24 cellular contexts compared by ENCODE assay signal in genomic region chr19:11832253-11832912, GRCh38. TPM values are rescaled to one million over a fixed set of nuclear protein-coding genes. Genes with fewer than 3 reads are reported as not detected.
DNase-seq lines count a peak whose midpoint lies in the region; ATAC-seq and TF ChIP-seq lines count a peak whose summit lies in the region.
"Had no signal": no experiment of that assay in that cellular context is flagged by ENCODE, and none has a peak within 500 bp of the region (broad histone marks: within the 10 kb centered on the region; RNA-seq: fewer than 3 reads in every experiment).

No MANE protein-coding gene starts in this region.

- H3K27me3 ChIP-seq in IMR-90 (ENCODE audit: control insufficient read depth, insufficient read depth, low read length) = no peaks in the 10 kb centered on the region
- H3K27me3 ChIP-seq in mesendoderm (ENCODE audit: insufficient read depth, low read length, poor library complexity) = no peaks in the 10 kb centered on the region
- H3K27me3 ChIP-seq in smooth muscle cell (ENCODE audit: low read depth) = no peaks in the 10 kb centered on the region
- H3K27me3 ChIP-seq in adrenal gland = no peaks in the 10 kb centered on the region
- H3K27me3 ChIP-seq: BE2C, Peyer's patch had no signal

- H3K36me3 ChIP-seq in IMR-90 (ENCODE audit: control insufficient read depth, insufficient read depth, low read length) (peaks cover 23% of the 10 kb centered on the region), mesendoderm (ENCODE audit: control insufficient read depth, insufficient read depth, low read length) (peaks cover 6% of the 10 kb centered on the region), smooth muscle cell (ENCODE audit: low read depth) (peaks cover 48% of the 10 kb centered on the region), adrenal gland (replicated peaks in 1 of 2) (peaks cover 0 to 19% of the 10 kb centered on the region in 2 donors)

- no peak overlapping the region for H4K91ac ChIP-seq in IMR-90 (ENCODE audit: insufficient read depth, low read depth, low read length)

- H3K27ac ChIP-seq in IMR-90 (ENCODE audit: insufficient read depth, low read length) = no peak overlapping the region
- H3K27ac ChIP-seq in mesendoderm (ENCODE audit: low read depth, low read length) = no peak overlapping the region
- H3K27ac ChIP-seq in smooth muscle cell (ENCODE audit: low read depth) = no peak overlapping the region
- no peak overlapping the region for H3K27ac ChIP-seq in adrenal gland
- H3K27ac ChIP-seq: HL-60, KMS-11, Peyer's patch had no signal

- no peak for TF ChIP-seq RAD21 in IMR-90 (IDR thresholded peaks at IDR 0.05; ENCODE audit: low read length)

- no peak overlapping the region for H3K18ac ChIP-seq in IMR-90 (ENCODE audit: low read depth, low read length)
- H3K18ac ChIP-seq in mesendoderm (ENCODE audit: low read length) = no peak overlapping the region

- H2BK15ac ChIP-seq in IMR-90 (ENCODE audit: low read depth, low read length) (no peak overlapping the region), mesendoderm (replicated peaks; ENCODE audit: low read depth) (no peak overlapping the region)

- no peaks in the 10 kb centered on the region for H3F3A ChIP-seq in smooth muscle cell (ENCODE audit: low read depth)

- no peak for DNase-seq in IMR-90
- no peak for DNase-seq in central memory CD8-positive, alpha-beta T cell (ENCODE audit: low spot score in 2 of 2)
- DNase-seq in mesendoderm = peak; percentile 31
- no peak for DNase-seq in smooth muscle cell (lab: John Stamatoyannopoulos, UW; ENCODE audit: unreplicated experiment)
- no peak for DNase-seq in NCI-H1105 (lab: John Stamatoyannopoulos, UW)
- DNase-seq in NCI-H1417 treated with DMSO at 0.1 percent for 48 hours (lab: John Stamatoyannopoulos, UW) = no peak
- no peak for DNase-seq in adrenal gland
- no peak for DNase-seq in nucleus accumbens (lab: John Stamatoyannopoulos, UW)
- DNase-seq: BE2C; CD4-positive, alpha-beta memory T cell; DMS153; NCI-H1092 treated with DMSO at 0.1 percent for 48 hours; NCI-H2081; NCI-H2171; NCI-H345; NCI-H524; NCI-H774; NK-92 treated with Interleukin-12 subunit alpha and Interleukin-12 subunit beta, amount 100 ng/mL, for 24 hours; Peyer's patch had no signal

- H2AK5ac ChIP-seq in IMR-90 (ENCODE audit: low read depth, low read length) = no peak overlapping the region
- H2AK5ac ChIP-seq in mesendoderm (ENCODE audit: low read length) = no peak overlapping the region

- no peak overlapping the region for H2BK20ac ChIP-seq in IMR-90 (ENCODE audit: low read depth, low read length)

- H3K56ac ChIP-seq in IMR-90 (ENCODE audit: extremely low read depth, insufficient read depth, low read length) (no peak overlapping the region), mesendoderm (ENCODE audit: low read length) (no peak overlapping the region)

- H2AFZ ChIP-seq in IMR-90 (replicated peaks; ENCODE audit: low read length, poor library complexity) (no peak overlapping the region), smooth muscle cell (ENCODE audit: low read depth) (no peak overlapping the region)

- CTCF ChIA-PET in IMR-90 (lab: Yijun Ruan, JAX) = no interaction called here

- H3K4me1 ChIP-seq in IMR-90 (ENCODE audit: control insufficient read depth, insufficient read depth, low read length) = no peaks in the 10 kb centered on the region
- H3K4me1 ChIP-seq in mesendoderm (ENCODE audit: control insufficient read depth, low read depth, low read length) = no peaks in the 10 kb centered on the region
- no peaks in the 10 kb centered on the region for H3K4me1 ChIP-seq in smooth muscle cell (ENCODE audit: low read depth)
- no peaks in the 10 kb centered on the region for H3K4me1 ChIP-seq in adrenal gland (replicated peaks in 1 of 2)
- H3K4me1 ChIP-seq: BE2C had no signal

- TF ChIP-seq CTCF in IMR-90 (conservative IDR thresholded peaks at IDR 0.05; ENCODE audit: low read depth, low read length) (no peak), smooth muscle cell (IDR thresholded peaks at IDR 0.05; ENCODE audit: borderline replicate concordance, insufficient read depth, poor library complexity, severe bottlenecking) (no peak), adrenal gland (IDR thresholded peaks at IDR 0.05) (no peak)

- H3K79me2 ChIP-seq in mesendoderm (ENCODE audit: control insufficient read depth, insufficient read depth, low read length) (no peaks in the 10 kb centered on the region), smooth muscle cell (ENCODE audit: low read depth) (peaks cover 1% of the 10 kb centered on the region)

- no peak overlapping the region for H2BK120ac ChIP-seq in IMR-90 (ENCODE audit: low read depth, low read length)
- no peak overlapping the region for H2BK120ac ChIP-seq in mesendoderm (ENCODE audit: low read depth, low read length)

- H3K4me1 Mint-ChIP-seq in central memory CD8-positive, alpha-beta T cell = no peaks in the 10 kb centered on the region
- H3K4me1 Mint-ChIP-seq: CD4-positive, alpha-beta memory T cell had no signal

- H4K8ac ChIP-seq in IMR-90 (ENCODE audit: low read depth in 2 of 2, low read length in 2 of 2) (no peak overlapping the region), mesendoderm (ENCODE audit: low read depth, low read length) (no peak overlapping the region)

- intact Hi-C loops in IMR-90 (cut with micrococcal nuclease) = no loop called here
- intact Hi-C loops in adrenal gland (cut with DNase I) = no loop called here

- in situ Hi-C loops in IMR-90 (cut with MboI; ENCODE audit: low sequenced_read_pairs) = no loop called here

- H4K5ac ChIP-seq in IMR-90 (ENCODE audit: low read depth, low read length) (no peak overlapping the region), mesendoderm (ENCODE audit: low read length) (no peak overlapping the region)

- H3K9me3 Mint-ChIP-seq in central memory CD8-positive, alpha-beta T cell = peaks cover 17% of the 10 kb centered on the region

- peaks cover 17% of the 10 kb centered on the region for H3K36me3 Mint-ChIP-seq in central memory CD8-positive, alpha-beta T cell (ENCODE audit: insufficient read depth)

- H3K14ac ChIP-seq in IMR-90 (replicated peaks; ENCODE audit: low read depth, low read length) = no peak overlapping the region

- H2BK5ac ChIP-seq in IMR-90 (ENCODE audit: low read depth, low read length, poor library complexity, severe bottlenecking) (no peak overlapping the region), mesendoderm (ENCODE audit: low read length) (no peak overlapping the region)

- H3K9ac ChIP-seq in IMR-90 (ENCODE audit: low read depth, low read length) (no peak overlapping the region), mesendoderm (ENCODE audit: low read length) (no peak overlapping the region), smooth muscle cell (ENCODE audit: low read depth) (no peak overlapping the region)
- H3K9ac ChIP-seq: KMS-11 had no signal

- POLR2A ChIA-PET in IMR-90 (lab: Charles Lee; ENCODE audit: unreplicated experiment) = no interaction called here

- H3K23ac ChIP-seq in IMR-90 (ENCODE audit: low read depth, low read length) = no peak overlapping the region
- no peak overlapping the region for H3K23ac ChIP-seq in mesendoderm (ENCODE audit: low read length)

- WGBS in IMR-90 (ENCODE audit: extremely low coverage in 2 of 2, insufficient read length in 1 of 2), 2 experiments = 100% methylated on average over 1 of the region's 8 CpGs; no CpG with 5 or more reads in 1 of the 2 experiments
- WGBS in mesendoderm (ENCODE audit: extremely low coverage, insufficient coverage, low lambda C conversion rate) = no CpG with 5 or more reads among the region's 8 CpGs
- WGBS in smooth muscle cell (ENCODE audit: low lambda C conversion rate) = 98% methylated on average over 8 of the region's 8 CpGs
- WGBS in adrenal gland, 4 donors = 94 to 97% (median 96%) methylated on average over 8 of the region's 8 CpGs

- ATAC-seq in IMR-90 (ENCODE audit: low read depth) = no peak
- ATAC-seq in central memory CD8-positive, alpha-beta T cell (replicated peaks; ENCODE audit: extremely low read depth, poor library complexity, severe bottlenecking) = no peak
- ATAC-seq: SK-N-SH treated with all-trans-retinoic acid at 6 μM for 48 hours had no signal

- H3K9me1 ChIP-seq in IMR-90 (ENCODE audit: insufficient read depth, low read length) = no peaks in the 10 kb centered on the region

- H3K4me2 ChIP-seq in IMR-90 (ENCODE audit: low read depth, low read length) (no peak overlapping the region), mesendoderm (ENCODE audit: low read length) (no peak overlapping the region), smooth muscle cell (no peak overlapping the region)
- H3K4me2 ChIP-seq: KMS-11 had no signal

- H3K4me3 ChIP-seq in IMR-90 (ENCODE audit: insufficient read depth, low read depth, low read length) = no peak overlapping the region
- H3K4me3 ChIP-seq in mesendoderm (ENCODE audit: low read length) = no peak overlapping the region
- H3K4me3 ChIP-seq in smooth muscle cell = peak overlapping the region; percentile 13
- no peak overlapping the region for H3K4me3 ChIP-seq in adrenal gland
- H3K4me3 ChIP-seq: Peyer's patch had no signal

- no peak overlapping the region for H3K4me3 Mint-ChIP-seq in central memory CD8-positive, alpha-beta T cell
- H3K4me3 Mint-ChIP-seq: CD4-positive, alpha-beta memory T cell had no signal

- H3K79me1 ChIP-seq in IMR-90 (ENCODE audit: low read depth in 1 of 2, low read length in 2 of 2) (0 out of 4 replicates have a peak, but pooled peaks cover 0 to 4% of the 10 kb centered on the region in 2 experiments), mesendoderm (ENCODE audit: low read length) (no peaks in the 10 kb centered on the region)

- H3K9me3 ChIP-seq in IMR-90 (ENCODE audit: control insufficient read depth, insufficient read depth, low read length) = peaks cover 49% of the 10 kb centered on the region
- H3K9me3 ChIP-seq in smooth muscle cell (replicated peaks; ENCODE audit: low read depth) = peaks cover 51% of the 10 kb centered on the region
- peaks cover 0 to 41% (median 5%) of the 10 kb centered on the region in 3 donors for H3K9me3 ChIP-seq in adrenal gland (replicated peaks in 1 of 3)

- dilution Hi-C loops in IMR-90 (cut with HindIII; ENCODE audit: low sequenced_read_pairs, unreplicated experiment) = no loop called here

- BruUV-seq in IMR-90 (replicated peaks; lab: Mats Ljungman, UMichigan) = TSS peak; percentile 18

- no peak overlapping the region for H3K4ac ChIP-seq in IMR-90 (ENCODE audit: low read depth, low read length)
- H3K4ac ChIP-seq in mesendoderm (ENCODE audit: low read depth, low read length) = no peak overlapping the region

- H2AK9ac ChIP-seq in IMR-90 (replicated peaks; ENCODE audit: low read depth, low read length, poor library complexity) = no peak overlapping the region

- peak overlapping the region; percentile 23 for H3K27ac Mint-ChIP-seq in central memory CD8-positive, alpha-beta T cell (ENCODE audit: low read depth)

- no peaks in the 10 kb centered on the region for H3K27me3 Mint-ChIP-seq in central memory CD8-positive, alpha-beta T cell
- H3K27me3 Mint-ChIP-seq: CD4-positive, alpha-beta memory T cell had no signal

- TF ChIP-seq POLR2A in IMR-90 (IDR thresholded peaks at IDR 0.05; ENCODE audit: low read depth, low read length) (no peak), adrenal gland (IDR thresholded peaks at IDR 0.05) (no peak)

- H4K20me1 ChIP-seq in IMR-90 (ENCODE audit: insufficient read depth, low read length) (no peaks in the 10 kb centered on the region), smooth muscle cell (ENCODE audit: low read depth) (no peaks in the 10 kb centered on the region)

RNA-seq across cellular contexts. Expression of gene ZNF439, which starts 16.1 kb away (rescaled TPM):
- 8.4 and 10.0 TPM in 2 replicates for total RNA-seq in IMR-90 (2012; rRNA removed)
- polyA plus RNA-seq in IMR-90 (2012; rRNA removed) = 3.8 and 4.8 TPM in 2 replicates
- polyA plus RNA-seq in IMR-90 (2012; cell fraction: cytosol; rRNA removed) = 0.57 and 0.87 TPM in 2 replicates
- 4.5 and 22.3 TPM in 2 replicates for polyA plus RNA-seq in IMR-90 (2012; cell fraction: nucleus; rRNA removed; ENCODE audit: low replicate concordance)
- 0.24 TPM for polyA plus RNA-seq in mesendoderm (2013, experiment 1 of 2)
- polyA plus RNA-seq in mesendoderm (2013, experiment 2 of 2) = 0.17 TPM
- 1.9 and 2.6 TPM in 2 replicates for total RNA-seq in smooth muscle cell
- 1.4 and 3.2 TPM in 2 replicates for polyA plus RNA-seq in smooth muscle cell
- total RNA-seq in adrenal gland = 1 to 10 TPM; 2.5 to 9.7 (median 5.6) TPM
- 1 to 10 TPM; 4.4 to 9.8 (median 6.3) TPM for polyA plus RNA-seq in adrenal gland
- total RNA-seq: HT-29 had no signal

RNA-seq across cellular contexts. Expression of gene ZNF440, which starts 18.3 kb away (rescaled TPM):
- total RNA-seq in IMR-90 (2012; rRNA removed) (8.4 and 9.4 TPM in 2 replicates), smooth muscle cell (14.5 and 16.8 TPM in 2 replicates), adrenal gland (10 to 100 TPM in 3 of 8 donors, 1 to 10 TPM in 5; 4.0 to 14.5 (median 9.0) TPM)
- polyA plus RNA-seq in IMR-90 (2012; rRNA removed) (1.7 and 2.8 TPM in 2 replicates), smooth muscle cell (3.6 and 5.0 TPM in 2 replicates), adrenal gland (1 to 10 TPM; 3.4 to 7.3 (median 5.9) TPM)
- polyA plus RNA-seq in IMR-90 (2012; cell fraction: cytosol; rRNA removed) = 0.33 and 0.77 TPM in 2 replicates
- polyA plus RNA-seq in IMR-90 (2012; cell fraction: nucleus; rRNA removed; ENCODE audit: low replicate concordance) = 1.6 and 10.7 TPM in 2 replicates
- 2.6 TPM for polyA plus RNA-seq in mesendoderm (2013, experiment 1 of 2)
- polyA plus RNA-seq in mesendoderm (2013, experiment 2 of 2) = 2.3 TPM

RNA-seq across cellular contexts. Expression of gene ZNF491, which starts 34.1 kb away (rescaled TPM):
- total RNA-seq in IMR-90 (2012; rRNA removed) (3.6 and 4.2 TPM in 2 replicates), smooth muscle cell (3.6 and 6.1 TPM in 2 replicates), adrenal gland (1 to 10 TPM in 7 of 8 donors, under 1 TPM in 1; 0.24 to 7.2 (median 3.7) TPM)
- polyA plus RNA-seq in IMR-90 (2012; rRNA removed) (0.80 and 1.5 TPM in 2 replicates), smooth muscle cell (1.1 and 1.4 TPM in 2 replicates), adrenal gland (1 to 10 TPM; 1.2 to 3.5 (median 2.2) TPM)
- polyA plus RNA-seq in IMR-90 (2012; cell fraction: cytosol; rRNA removed) = 0.15 and 0.17 TPM in 2 replicates
- 0.57 and 4.8 TPM in 2 replicates for polyA plus RNA-seq in IMR-90 (2012; cell fraction: nucleus; rRNA removed; ENCODE audit: low replicate concordance)
- polyA plus RNA-seq in mesendoderm (2013, experiment 1 of 2) = 0.20 TPM
- polyA plus RNA-seq in mesendoderm (2013, experiment 2 of 2) = 0.17 TPM
- total RNA-seq: H4, HT-29 had no signal

RNA-seq across cellular contexts. Expression of gene ZNF69, which starts 55.2 kb away (rescaled TPM):
- 10.8 and 12.0 TPM in 2 replicates for total RNA-seq in IMR-90 (2012; rRNA removed)
- 1.2 and 2.7 TPM in 2 replicates for polyA plus RNA-seq in IMR-90 (2012; rRNA removed)
- 0.47 and 0.81 TPM in 2 replicates for polyA plus RNA-seq in IMR-90 (2012; cell fraction: cytosol; rRNA removed)
- polyA plus RNA-seq in IMR-90 (2012; cell fraction: nucleus; rRNA removed; ENCODE audit: low replicate concordance) = 1.4 and 4.8 TPM in 2 replicates
- polyA plus RNA-seq in mesendoderm (2013, experiment 1 of 2) = 6.7 TPM
- 6.6 TPM for polyA plus RNA-seq in mesendoderm (2013, experiment 2 of 2)
- total RNA-seq in smooth muscle cell = 8.8 and 15.1 TPM in 2 replicates
- 4.6 and 8.2 TPM in 2 replicates for polyA plus RNA-seq in smooth muscle cell
- total RNA-seq in adrenal gland = 100 to 1,000 TPM in 1 of 8 donors, 10 to 100 TPM in 5, 1 to 10 TPM in 2; 5.5 to 138 (median 12.5) TPM
- polyA plus RNA-seq in adrenal gland = 10 to 100 TPM in 1 of 3 donors, 1 to 10 TPM in 2; 6.7 to 11.8 (median 6.9) TPM
